In genomic region chrX:12794654-12795053, GRCh38 we compare ENCODE assay signal across 18 cellular contexts. TPM values are rescaled to one million over a fixed set of nuclear protein-coding genes. Genes with fewer than 3 reads are reported as not detected.
DNase-seq lines count a peak whose midpoint lies in the region; ATAC-seq, FAIRE-seq and TF ChIP-seq lines count a peak whose summit lies in the region.
"Had no signal": no experiment of that assay in that cellular context is flagged by ENCODE, and none has a peak within 500 bp of the region (broad histone marks: within the 10 kb centered on the region; RNA-seq: fewer than 3 reads in every experiment).

No MANE protein-coding gene starts in this region.

- H3K4me1 ChIP-seq in muscle layer of colon (ENCODE audit: insufficient read depth, low read length) (peaks cover 9% of the 10 kb centered on the region), testis (no peaks in the 10 kb centered on the region), right atrium auricular region (no peaks in the 10 kb centered on the region), small intestine (ENCODE audit: control insufficient read depth in 2 of 2, insufficient read depth in 1 of 2, low read depth in 1 of 2, low read length in 1 of 2) (no peaks in the 10 kb centered on the region)
- H3K4me1 ChIP-seq: BE2C had no signal

- FAIRE-seq in GM12891 (lab: Jason Lieb, UNC): peak; percentile 20
- no peak for FAIRE-seq in small intestine (lab: Jason Lieb, UNC)
- FAIRE-seq: A204.1, GM18507 had no signal

- H3K4me3 ChIP-seq in fibroblast of mammary gland (ENCODE audit: control insufficient read depth, low read depth, low read length) (no peak overlapping the region), muscle layer of colon (ENCODE audit: low read depth in 1 of 2, low read length in 2 of 2) (no peak overlapping the region), testis (peak overlapping the region; percentile 57 to 75), right atrium auricular region (no peak overlapping the region), small intestine (ENCODE audit: low read depth in 1 of 2, low read length in 2 of 2) (no peak overlapping the region)
- H3K4me3 ChIP-seq: GM23338 had no signal

- no peaks in the 10 kb centered on the region for H3K27me3 ChIP-seq in muscle layer of colon (ENCODE audit: control insufficient read depth in 1 of 2, insufficient read depth in 2 of 2, low read length in 2 of 2)
- H3K27me3 ChIP-seq in testis: no peaks in the 10 kb centered on the region
- H3K27me3 ChIP-seq in right atrium auricular region: peaks cover 0 to 4% of the 10 kb centered on the region in 2 donors
- no peaks in the 10 kb centered on the region for H3K27me3 ChIP-seq in small intestine (ENCODE audit: control insufficient read depth in 2 of 2, insufficient read depth in 2 of 2, low read length in 2 of 2)
- H3K27me3 ChIP-seq: BE2C had no signal

- H3K27ac ChIP-seq in muscle layer of colon (ENCODE audit: low read depth, low read length): peak overlapping the region; percentile 48
- peak overlapping the region; percentile 44 to 83 for H3K27ac ChIP-seq in testis
- no peak overlapping the region for H3K27ac ChIP-seq in right atrium auricular region
- no peak overlapping the region for H3K27ac ChIP-seq in small intestine (ENCODE audit: low read depth in 1 of 2, low read length in 1 of 2)
- H3K27ac ChIP-seq: C4-2B had no signal

- DNase-seq in GM12891 (ENCODE audit: insufficient read length, low spot score) (no peak), fibroblast of mammary gland (ENCODE audit: low read depth) (peak; percentile 19), testis (no peak), right atrium auricular region (ENCODE audit: low spot score) (no peak), NCI-H2171 (lab: John Stamatoyannopoulos, UW) (no peak), small intestine (no peak)
- DNase-seq: BE2C; CD4-positive, alpha-beta memory T cell; DMS79; GF-D8; H7; IMR-90 had no signal

- no peaks in the 10 kb centered on the region for H3K9me3 ChIP-seq in muscle layer of colon (ENCODE audit: low read length)
- H3K9me3 ChIP-seq in testis: no peaks in the 10 kb centered on the region
- peaks cover 6 to 7% of the 10 kb centered on the region in 2 donors for H3K9me3 ChIP-seq in right atrium auricular region
- H3K9me3 ChIP-seq in small intestine (ENCODE audit: control insufficient read depth, low read depth): no peaks in the 10 kb centered on the region
- H3K9me3 ChIP-seq: BE2C had no signal

- WGBS in testis, 2 donors: 31 to 37% methylated on average over 6 of the region's 6 CpGs
- WGBS in small intestine, 3 donors: 87 to 93% (median 88%) methylated on average over 6 of the region's 6 CpGs

- no peak for TF ChIP-seq POLR2A in GM12891 (IDR thresholded peaks at IDR 0.05; ENCODE audit: low read depth, low read length)
- no peak for TF ChIP-seq POLR2A in testis (IDR thresholded peaks at IDR 0.05)

- intact Hi-C loops in testis (cut with DNase I; ENCODE audit: low total_unique reads): no loop called here

- TF ChIP-seq CTCF in fibroblast of mammary gland (conservative IDR thresholded peaks at IDR 0.05; ENCODE audit: control insufficient read depth, insufficient read depth, low read depth, low read length) (no peak), testis (IDR thresholded peaks at IDR 0.05) (no peak), right atrium auricular region (IDR thresholded peaks at IDR 0.05) (no peak)

- no peak overlapping the region for H3K9ac ChIP-seq in muscle layer of colon (ENCODE audit: low read length)

- no peak for ATAC-seq in GM18502 (IDR thresholded peaks at IDR 0.05; ENCODE audit: poor library complexity, unreplicated experiment)
- ATAC-seq: GM23338 had no signal

- no peaks in the 10 kb centered on the region for H3K36me3 ChIP-seq in muscle layer of colon (ENCODE audit: insufficient read depth, low read length)
- H3K36me3 ChIP-seq in testis (ENCODE audit: low read depth, missing control alignments): no peaks in the 10 kb centered on the region
- H3K36me3 ChIP-seq in right atrium auricular region: no peaks in the 10 kb centered on the region
- no peaks in the 10 kb centered on the region for H3K36me3 ChIP-seq in small intestine (ENCODE audit: control insufficient read depth in 2 of 2, insufficient read depth in 2 of 2, low read length in 2 of 2)
- H3K36me3 ChIP-seq: BE2C had no signal

TF ChIP-seq in GM12891, 5 proteins besides CTCF, POLR2A, EP300 and RAD21:
- TF ChIP-seq POLR2AphosphoS5 (IDR thresholded peaks at IDR 0.05; ENCODE audit: low read depth, low read length) (no peak), SPI1 (IDR thresholded peaks at IDR 0.05; ENCODE audit: low read depth, low read length) (no peak), POU2F2 (IDR thresholded peaks at IDR 0.05; ENCODE audit: low read depth, low read length) (no peak), TAF1 (IDR thresholded peaks at IDR 0.05; ENCODE audit: low read depth, low read length) (no peak), PAX5 (IDR thresholded peaks at IDR 0.05; ENCODE audit: insufficient read depth, low read length, severe bottlenecking) (no peak)

RNA-seq across cellular contexts. Expression of gene PRPS2, which starts 3.4 kb away (rescaled TPM):
- polyA plus RNA-seq in GM12891 (2012; ENCODE audit: low read depth, missing spikeins): 39.1 TPM
- total RNA-seq in testis (100 to 1,000 TPM; 331 to 693 TPM), right atrium auricular region (1 to 10 TPM; 3.5 to 8.0 TPM)
- polyA plus RNA-seq in testis (ENCODE audit: insufficient read depth, low read depth, low replicate concordance) (224 TPM), small intestine (10 to 100 TPM in 2 of 3 donors, 1 to 10 TPM in 1; 10.0 to 32.0 (median 21.0) TPM)

Comparison
In these comparisons a context has a peak if more than half of its experiments do, and no peak if none do; other contexts are left out.
1. H3K4me3 ChIP-seq: peak in testis (2 of 2); none in fibroblast of mammary gland (single experiment), muscle layer of colon (0 of 2), right atrium auricular region (0 of 2) and small intestine (0 of 2).
2. H3K27ac ChIP-seq: peak in muscle layer of colon (single experiment) and testis (2 of 2); none in right atrium auricular region (0 of 2) and small intestine (0 of 2).
3. RNA of gene PRPS2, which starts 3.4 kb away (total RNA-seq): 331 to 693 TPM in testis; 3.5 to 8.0 TPM in right atrium auricular region; every median in the first group is over 10 times any median in the second.